ENCODE assay signal across 19 cellular contexts in genomic region chr20:31981784-31982183, GRCh38. TPM values are rescaled to one million over a fixed set of nuclear protein-coding genes. Genes with fewer than 3 reads are reported as not detected.
DNase-seq lines count a peak whose midpoint lies in the region; ATAC-seq, FAIRE-seq and TF ChIP-seq lines count a peak whose summit lies in the region.
"Had no signal": no experiment of that assay in that cellular context is flagged by ENCODE, and none has a peak within 500 bp of the region (broad histone marks: within the 10 kb centered on the region; RNA-seq: fewer than 3 reads in every experiment).

No MANE protein-coding gene starts in this region.

- H3K4me3 ChIP-seq in SK-N-SH (ENCODE audit: low read depth in 2 of 2, low read length in 1 of 2), result no peak overlapping the region
- H3K4me3 ChIP-seq in K562, result no peak overlapping the region
- H3K4me3 ChIP-seq in upper lobe of left lung, result no peak overlapping the region
- H3K4me3 ChIP-seq: BLaER1, GM12878 had no signal

- ATAC-seq in SK-N-SH treated with all-trans-retinoic acid at 6 μM for 48 hours (no peak), K562 (no peak), upper lobe of left lung (ENCODE audit: low FRiP score in 2 of 2) (no peak)
- ATAC-seq: GM12878, HCT116 had no signal

- DNase-seq in SK-N-SH, result no peak
- no peak for DNase-seq in K562 (ENCODE audit: extremely low read depth in 1 of 4, low spot score in 3 of 4)
- DNase-seq in upper lobe of left lung, result no peak
- DNase-seq in activated CD4-positive, alpha-beta T cell treated with anti-CD3 and anti-CD28 coated beads, Interleukin-2, amount 50 U/mL, for 4 hours, result no peak
- DNase-seq in HuH-7.5 (ENCODE audit: low spot score), result no peak
- DNase-seq: CD4-positive, alpha-beta memory T cell; DMS79 treated with DMSO at 0.1 percent for 48 hours; GOT3; H7 had no signal

- no TSS peak for BruUV-seq in K562 (replicated peaks; lab: Mats Ljungman, UMichigan)

- POLR2A ChIA-PET in SK-N-SH (lab: Yijun Ruan, JAX), result no interaction called here
- POLR2A ChIA-PET in K562 (lab: Yijun Ruan, JAX), result no interaction called here

- no peak overlapping the region for H2AFZ ChIP-seq in SK-N-SH (ENCODE audit: low read depth)
- H2AFZ ChIP-seq in K562 (ENCODE audit: low read depth, low read length), result no peak overlapping the region

- H3K36me3 ChIP-seq in SK-N-SH (replicated peaks in 1 of 2; ENCODE audit: control insufficient read depth in 1 of 2, insufficient read depth in 2 of 2, low read length in 1 of 2) (no peaks in the 10 kb centered on the region), K562 (ENCODE audit: control insufficient read depth, insufficient read depth, low read length) (no peaks in the 10 kb centered on the region), upper lobe of left lung (no peaks in the 10 kb centered on the region)
- H3K36me3 ChIP-seq: BLaER1 had no signal

- TF ChIP-seq RAD21 in SK-N-SH (IDR thresholded peaks at IDR 0.05; ENCODE audit: low read length), result no peak
- TF ChIP-seq RAD21 in K562 (CRISPR knock-in tag; conservative IDR thresholded peaks at IDR 0.05 in 1 of 2, IDR thresholded peaks at IDR 0.05 in 1 of 2), result no peak

- CTCF ChIA-PET in SK-N-SH (lab: Yijun Ruan, JAX) (no interaction called here), K562 (lab: Yijun Ruan, JAX; ENCODE audit: low intra/inter-chr PET ratio) (no interaction called here)

- H3K27me3 ChIP-seq in SK-N-SH (ENCODE audit: insufficient read depth), result no peaks in the 10 kb centered on the region; the same call in 1 of the 2 replicates
- peaks cover 8 to 27% of the 10 kb centered on the region in 2 experiments; a peak in 4 of 5 replicates for H3K27me3 ChIP-seq in K562 (ENCODE audit: control insufficient read depth in 2 of 2, insufficient read depth in 2 of 2, low read length in 2 of 2)
- H3K27me3 ChIP-seq in upper lobe of left lung, result no peaks in the 10 kb centered on the region
- H3K27me3 ChIP-seq: BLaER1 had no signal

- no peak for TF ChIP-seq EP300 in SK-N-SH (IDR thresholded peaks at IDR 0.05; ENCODE audit: borderline replicate concordance in 1 of 2, low read depth in 1 of 2, low read length in 1 of 2)
- TF ChIP-seq EP300 in K562 (IDR thresholded peaks at IDR 0.05; ENCODE audit: low read length), result no peak
- TF ChIP-seq EP300 in upper lobe of left lung (IDR thresholded peaks at IDR 0.05), result no peak

- no peaks in the 10 kb centered on the region for H3K79me2 ChIP-seq in SK-N-SH (ENCODE audit: insufficient read depth)
- H3K79me2 ChIP-seq in K562 (ENCODE audit: control insufficient read depth, insufficient read depth, low read length), result no peaks in the 10 kb centered on the region

- H3K27ac ChIP-seq in SK-N-SH (ENCODE audit: low read depth in 2 of 2, low read length in 1 of 2) (no peak overlapping the region), K562 (ENCODE audit: extremely low read depth, low read depth, low read length) (no peak overlapping the region), upper lobe of left lung (no peak overlapping the region)
- H3K27ac ChIP-seq: 22Rv1, BLaER1 had no signal

- intact Hi-C loops in K562 (cut with micrococcal nuclease), result no loop called here

- no peaks in the 10 kb centered on the region for H3K9me1 ChIP-seq in K562 (ENCODE audit: control insufficient read depth, insufficient read depth, low read length)

- TF ChIP-seq POLR2A in K562 (conservative IDR thresholded peaks at IDR 0.05) (no peak), upper lobe of left lung (IDR thresholded peaks at IDR 0.05) (no peak)

- H3K9ac ChIP-seq in SK-N-SH, result no peak overlapping the region
- H3K9ac ChIP-seq in K562 (ENCODE audit: insufficient read depth in 1 of 2, low read depth in 2 of 2, low read length in 2 of 2), result no peak overlapping the region
- H3K9ac ChIP-seq: BLaER1 had no signal

- H3K9me2 ChIP-seq in SK-N-SH, result no peaks in the 10 kb centered on the region

- in situ Hi-C loops in K562 (cut with MboI), result no loop called here

- 45% methylated on average over 2 of the region's 2 CpGs for WGBS in SK-N-SH (ENCODE audit: low lambda C conversion rate)
- 0% methylated on average over 2 of the region's 2 CpGs for WGBS in K562 (ENCODE audit: insufficient coverage, low coverage, missing lambda C conversion rate)
- 69 to 83% methylated on average over 2 of the region's 2 CpGs for WGBS in upper lobe of left lung, 2 donors

- no peak for FAIRE-seq in K562 (lab: Jason Lieb, UNC)
- FAIRE-seq: GM12878, HTR-8/SVneo had no signal

- H4K20me1 ChIP-seq in SK-N-SH (ENCODE audit: insufficient read depth) (no peaks in the 10 kb centered on the region), K562 (replicated peaks; ENCODE audit: control insufficient read depth, insufficient read depth, low read length) (no peaks in the 10 kb centered on the region; the same call in 1 of the 2 replicates)
- H4K20me1 ChIP-seq: BLaER1 had no signal

- no peaks in the 10 kb centered on the region for H3K4me1 ChIP-seq in SK-N-SH (ENCODE audit: control insufficient read depth in 1 of 2, insufficient read depth in 2 of 2, low read depth in 1 of 2, low read length in 1 of 2)
- no peaks in the 10 kb centered on the region for H3K4me1 ChIP-seq in K562 (replicated peaks in 1 of 2; ENCODE audit: control insufficient read depth in 2 of 2, insufficient read depth in 2 of 2, low read length in 2 of 2)
- no peaks in the 10 kb centered on the region for H3K4me1 ChIP-seq in upper lobe of left lung

- no peaks in the 10 kb centered on the region for H3F3A ChIP-seq in SK-N-SH (replicated peaks; ENCODE audit: insufficient read depth)

- H3K4me2 ChIP-seq in SK-N-SH (no peak overlapping the region), K562 (ENCODE audit: insufficient read depth, low read length) (no peak overlapping the region)
- H3K4me2 ChIP-seq: BLaER1 had no signal

- H3K9me3 ChIP-seq in SK-N-SH (no peaks in the 10 kb centered on the region), K562 (replicated peaks; ENCODE audit: control insufficient read depth, insufficient read depth, low read depth, low read length) (no peaks in the 10 kb centered on the region), upper lobe of left lung (no peaks in the 10 kb centered on the region)
- H3K9me3 ChIP-seq: BLaER1 had no signal

- TF ChIP-seq CTCF in SK-N-SH (IDR thresholded peaks at IDR 0.05) (no peak), K562 (IDR thresholded peaks at IDR 0.05 in 2 of 3, conservative IDR thresholded peaks at IDR 0.05 in 1 of 3; ENCODE audit: insufficient read depth in 2 of 3, low read depth in 1 of 3, low read length in 3 of 3) (no peak), upper lobe of left lung (IDR thresholded peaks at IDR 0.05) (no peak)

RNA-seq across cellular contexts. Expression of gene XKR7, which starts 13.8 kb away (rescaled TPM):
- polyA plus RNA-seq in SK-N-SH (2012; rRNA removed) (0.02 and 0.10 TPM in 2 replicates), K562 (2011; rRNA removed) (not detected in 2 replicates), K562 (2014; fragmentation: Illumina TruSeq; extraction: Trizol) (not detected in 2 replicates), K562 (2014; fragmentation: Nextera tagmentation; extraction: Ambion mirVana) (not detected), K562 (2014; rRNA removed) (not detected in 2 replicates)
- polyA plus RNA-seq in SK-N-SH (2012; cell fraction: cytosol; rRNA removed), result 0.04 and 0.14 TPM in 2 replicates
- 0.18 and 0.22 TPM in 2 replicates for polyA plus RNA-seq in SK-N-SH (2012; cell fraction: nucleus; rRNA removed)
- not detected for polyA plus RNA-seq in PFSK-1 (2012; ENCODE audit: insufficient read length, low read depth)
- total RNA-seq in K562 (2011; cell fraction: chromatin; rRNA removed; ENCODE audit: low replicate concordance), result not detected in 2 replicates
- not detected in 2 replicates for total RNA-seq in K562 (2011; cell fraction: nucleolus; rRNA removed)
- not detected in 2 replicates for total RNA-seq in K562 (2011; cell fraction: nucleoplasm; rRNA removed)
- total RNA-seq in K562 (2014; rRNA removed) (not detected in 2 replicates), K562 (2014; rRNA removed; fragmentation: Illumina TruSeq; extraction: Trizol) (not detected in 2 replicates), K562 (2015; rRNA removed; fragmentation: Illumina TruSeq; extraction: Trizol) (not detected in 2 replicates), K562 (2021) (0.02 TPM in 1 of 2 replicates, not detected in the other), upper lobe of left lung (under 1 TPM in 3 of 6 donors, not detected in 3; under 0.01 to 0.07 (median 0.06) TPM)
- polyA plus RNA-seq in K562 (2011; cell fraction: cytosol; rRNA removed), result under 0.01 TPM in 1 of 2 replicates, not detected in the other
- polyA plus RNA-seq in K562 (2011; cell fraction: nucleus; rRNA removed), result not detected in 2 replicates
- not detected in 2 replicates for polyA plus RNA-seq in K562 (2012)
- not detected in 2 replicates for polyA minus RNA-seq in K562 (2011; rRNA and poly(A)+ RNA removed)
- not detected in 2 replicates for polyA minus RNA-seq in K562 (2011; cell fraction: cytosol; rRNA and poly(A)+ RNA removed)
- not detected in 2 replicates for polyA minus RNA-seq in K562 (2011; cell fraction: nucleus; rRNA and poly(A)+ RNA removed)
- total RNA-seq: A673; CD4-positive, alpha-beta memory T cell; GM12878 had no signal
- polyA plus RNA-seq: AG04450; CD4-positive, alpha-beta memory T cell; GM12878 had no signal

RNA-seq across cellular contexts. Expression of gene CCM2L, which starts 28.5 kb away (rescaled TPM):
- polyA plus RNA-seq in SK-N-SH (2012; rRNA removed), result not detected in 2 replicates
- 0.01 TPM in 2 replicates for polyA plus RNA-seq in SK-N-SH (2012; cell fraction: cytosol; rRNA removed)
- polyA plus RNA-seq in SK-N-SH (2012; cell fraction: nucleus; rRNA removed), result not detected in 2 replicates
- 8.2 TPM for polyA plus RNA-seq in PFSK-1 (2012; ENCODE audit: insufficient read length, low read depth)
- not detected in 2 replicates for total RNA-seq in K562 (2011; cell fraction: chromatin; rRNA removed; ENCODE audit: low replicate concordance)
- not detected in 2 replicates for total RNA-seq in K562 (2011; cell fraction: nucleolus; rRNA removed)
- not detected in 2 replicates for total RNA-seq in K562 (2011; cell fraction: nucleoplasm; rRNA removed)
- total RNA-seq in K562 (2014; rRNA removed), result not detected in 2 replicates
- not detected in 2 replicates for total RNA-seq in K562 (2014; rRNA removed; fragmentation: Illumina TruSeq; extraction: Trizol)
- not detected in 2 replicates for total RNA-seq in K562 (2015; rRNA removed; fragmentation: Illumina TruSeq; extraction: Trizol)
- not detected in 2 replicates for total RNA-seq in K562 (2021)
- 0.04 TPM in 1 of 2 replicates, not detected in the other for polyA plus RNA-seq in K562 (2011; rRNA removed)
- not detected in 2 replicates for polyA plus RNA-seq in K562 (2011; cell fraction: cytosol; rRNA removed)
- not detected in 2 replicates for polyA plus RNA-seq in K562 (2011; cell fraction: nucleus; rRNA removed)
- polyA plus RNA-seq in K562 (2012), result 0.30 TPM in 1 of 2 replicates, not detected in the other
- not detected in 2 replicates for polyA plus RNA-seq in K562 (2014; fragmentation: Illumina TruSeq; extraction: Trizol)
- polyA plus RNA-seq in K562 (2014; fragmentation: Nextera tagmentation; extraction: Ambion mirVana), result not detected
- polyA plus RNA-seq in K562 (2014; rRNA removed), result not detected in 2 replicates
- polyA minus RNA-seq in K562 (2011; rRNA and poly(A)+ RNA removed), result not detected in 2 replicates
- polyA minus RNA-seq in K562 (2011; cell fraction: cytosol; rRNA and poly(A)+ RNA removed), result not detected in 2 replicates
- not detected in 2 replicates for polyA minus RNA-seq in K562 (2011; cell fraction: nucleus; rRNA and poly(A)+ RNA removed)
- 10 to 100 TPM in 2 of 6 donors, 1 to 10 TPM in 4; 4.2 to 29.2 (median 8.3) TPM for total RNA-seq in upper lobe of left lung
- total RNA-seq: A673; CD4-positive, alpha-beta memory T cell; GM12878 had no signal
- polyA plus RNA-seq: AG04450; CD14-positive monocyte; CD4-positive, alpha-beta memory T cell; GM12878 had no signal

RNA-seq across cellular contexts. Expression of gene PDRG1, which starts 29.9 kb away (rescaled TPM):
- polyA plus RNA-seq in SK-N-SH (2012; rRNA removed) (18.9 and 19.7 TPM in 2 replicates), K562 (2011; rRNA removed) (24.8 and 27.8 TPM in 2 replicates), K562 (2014; fragmentation: Illumina TruSeq; extraction: Trizol) (23.4 and 24.6 TPM in 2 replicates), K562 (2014; fragmentation: Nextera tagmentation; extraction: Ambion mirVana) (10 to 100 TPM; 38.5 to 58.6 TPM), K562 (2014; rRNA removed) (31.6 and 32.2 TPM in 2 replicates)
- polyA plus RNA-seq in SK-N-SH (2012; cell fraction: cytosol; rRNA removed), result 19.6 and 20.8 TPM in 2 replicates
- 10.8 and 13.0 TPM in 2 replicates for polyA plus RNA-seq in SK-N-SH (2012; cell fraction: nucleus; rRNA removed)
- 31.3 TPM for polyA plus RNA-seq in PFSK-1 (2012; ENCODE audit: insufficient read length, low read depth)
- 7.2 and 10.9 TPM in 2 replicates for total RNA-seq in K562 (2011; cell fraction: chromatin; rRNA removed; ENCODE audit: low replicate concordance)
- total RNA-seq in K562 (2011; cell fraction: nucleolus; rRNA removed), result 8.9 and 9.8 TPM in 2 replicates
- 10.8 and 12.4 TPM in 2 replicates for total RNA-seq in K562 (2011; cell fraction: nucleoplasm; rRNA removed)
- total RNA-seq in K562 (2014; rRNA removed) (19.9 and 22.2 TPM in 2 replicates), K562 (2014; rRNA removed; fragmentation: Illumina TruSeq; extraction: Trizol) (11.6 and 12.6 TPM in 2 replicates), K562 (2015; rRNA removed; fragmentation: Illumina TruSeq; extraction: Trizol) (13.4 and 14.1 TPM in 2 replicates), K562 (2021) (25.2 and 26.1 TPM in 2 replicates), upper lobe of left lung (10 to 100 TPM in 2 of 6 donors, 1 to 10 TPM in 4; 3.0 to 11.8 (median 7.9) TPM)
- polyA plus RNA-seq in K562 (2011; cell fraction: cytosol; rRNA removed), result 23.2 and 23.9 TPM in 2 replicates
- 13.6 and 15.4 TPM in 2 replicates for polyA plus RNA-seq in K562 (2011; cell fraction: nucleus; rRNA removed)
- 20.8 and 24.1 TPM in 2 replicates for polyA plus RNA-seq in K562 (2012)
- 6.9 and 8.1 TPM in 2 replicates for polyA minus RNA-seq in K562 (2011; rRNA and poly(A)+ RNA removed)
- 6.5 TPM in 2 replicates for polyA minus RNA-seq in K562 (2011; cell fraction: cytosol; rRNA and poly(A)+ RNA removed)
- 4.8 and 5.6 TPM in 2 replicates for polyA minus RNA-seq in K562 (2011; cell fraction: nucleus; rRNA and poly(A)+ RNA removed)

Comparison
In these comparisons a context has a peak if more than half of its experiments do, and no peak if none do; other contexts are left out.
1. RNA of gene CCM2L, which starts 28.5 kb away (total RNA-seq): 4.2 to 29.2 TPM in upper lobe of left lung; not detected in K562; every median in the first group is over 4 times any median in the second.